Comparison of ENCODE assay signal across 8 cellular contexts in genomic region chr10:43160067-43160918, GRCh38. TPM values are rescaled to one million over a fixed set of nuclear protein-coding genes. Genes with fewer than 3 reads are reported as not detected.
A peak's percentile ranks its signal among the peaks of the same experiment; 100 is the strongest.
DNase-seq lines count a peak whose midpoint lies in the region; ATAC-seq and TF ChIP-seq lines count a peak whose summit lies in the region.

No MANE protein-coding gene starts in this region.

- DNase-seq in EL (peak; percentile 77), NB4 (ENCODE audit: low read depth) (peak; percentile 76), epithelial cell of prostate (ENCODE audit: low read depth, low spot score) (peak; percentile 46), T1000 (lab: John Stamatoyannopoulos, UW) (no peak), COLO668 (lab: John Stamatoyannopoulos, UW; ENCODE audit: unreplicated experiment) (no peak), sigmoid colon (no peak)
- DNase-seq in stimulated activated naive CD8-positive, alpha-beta T cell treated with anti-CD3 and anti-CD28 coated beads, Interleukin-15, amount 100 ng/mL, for 72 hours = peak; percentile 19 to 51

- ATAC-seq in GM21723 (IDR thresholded peaks at IDR 0.05; ENCODE audit: unreplicated experiment) = peak; percentile 66
- peak; percentile 91 for ATAC-seq in stimulated activated naive CD8-positive, alpha-beta T cell treated with anti-CD3 and anti-CD28 coated beads, Interleukin-15, amount 100 ng/mL, for 72 hours

- no peaks in the 10 kb centered on the region for H3K27me3 ChIP-seq in sigmoid colon

- H3K27me3 Mint-ChIP-seq in stimulated activated naive CD8-positive, alpha-beta T cell treated with anti-CD3 and anti-CD28 coated beads, Interleukin-15, amount 100 ng/mL, for 72 hours = no peaks in the 10 kb centered on the region

- no peak for TF ChIP-seq CTCF in NB4 (IDR thresholded peaks at IDR 0.05; ENCODE audit: low read depth, low read length)
- no peak for TF ChIP-seq CTCF in sigmoid colon (IDR thresholded peaks at IDR 0.05)

- intact Hi-C loops in sigmoid colon (cut with DNase I) = no loop called here

- H3K36me3 ChIP-seq in sigmoid colon = peaks cover 6 to 21% (median 8%) of the 10 kb centered on the region in 4 donors

- no peaks in the 10 kb centered on the region for H3K9me3 ChIP-seq in sigmoid colon

- peak overlapping the region; percentile 90 for H3K27ac ChIP-seq in epithelial cell of prostate
- peak overlapping the region in 1 of 4 donors; percentile 1 for H3K27ac ChIP-seq in sigmoid colon

- H3K4me3 ChIP-seq in NB4 (ENCODE audit: low read depth, low read length) = no peak overlapping the region
- H3K4me3 ChIP-seq in sigmoid colon = no peak overlapping the region

- TF ChIP-seq POLR2A in NB4 (IDR thresholded peaks at IDR 0.05; ENCODE audit: extremely low read depth, insufficient read length) (no peak), sigmoid colon (IDR thresholded peaks at IDR 0.05) (no peak)

- peak overlapping the region; percentile 3 to 24 for H3K4me3 Mint-ChIP-seq in stimulated activated naive CD8-positive, alpha-beta T cell treated with anti-CD3 and anti-CD28 coated beads, Interleukin-15, amount 100 ng/mL, for 72 hours

- WGBS in sigmoid colon, 2 donors = 70 to 84% methylated on average over 1 of the region's 1 CpG

- peaks cover 0 to 33% (median 19%) of the 10 kb centered on the region in 4 donors for H3K4me1 ChIP-seq in sigmoid colon

- TF ChIP-seq EP300 in sigmoid colon (IDR thresholded peaks at IDR 0.05) = no peak

- H3K27ac Mint-ChIP-seq in stimulated activated naive CD8-positive, alpha-beta T cell treated with anti-CD3 and anti-CD28 coated beads, Interleukin-15, amount 100 ng/mL, for 72 hours = peak overlapping the region; percentile 79 to 95

- no peaks in the 10 kb centered on the region for H3K9me3 Mint-ChIP-seq in stimulated activated naive CD8-positive, alpha-beta T cell treated with anti-CD3 and anti-CD28 coated beads, Interleukin-15, amount 100 ng/mL, for 72 hours

- peaks cover 55% of the 10 kb centered on the region for H3K4me1 Mint-ChIP-seq in stimulated activated naive CD8-positive, alpha-beta T cell treated with anti-CD3 and anti-CD28 coated beads, Interleukin-15, amount 100 ng/mL, for 72 hours

RNA-seq across cellular contexts. Expression of gene CSGALNACT2, which starts 22.0 kb away (rescaled TPM):
- 10 to 100 TPM; 25.0 to 37.1 (median 30.9) TPM for total RNA-seq in sigmoid colon
- polyA plus RNA-seq in sigmoid colon = 1 to 10 TPM; 3.2 to 6.9 (median 6.0) TPM

Comparison
In these comparisons a context has a peak if more than half of its experiments do, and no peak if none do; other contexts are left out.
1. DNase-seq: peak in EL (single experiment), NB4 (single experiment), epithelial cell of prostate (single experiment) and stimulated activated naive CD8-positive, alpha-beta T cell treated with anti-CD3 and anti-CD28 coated beads, Interleukin-15, amount 100 ng/mL, for 72 hours (2 of 2); none in T1000 (single experiment), COLO668 (single experiment) and sigmoid colon (single experiment).